Comparison of ENCODE assay signal across 29 cellular contexts in the genomic region with DNA sequence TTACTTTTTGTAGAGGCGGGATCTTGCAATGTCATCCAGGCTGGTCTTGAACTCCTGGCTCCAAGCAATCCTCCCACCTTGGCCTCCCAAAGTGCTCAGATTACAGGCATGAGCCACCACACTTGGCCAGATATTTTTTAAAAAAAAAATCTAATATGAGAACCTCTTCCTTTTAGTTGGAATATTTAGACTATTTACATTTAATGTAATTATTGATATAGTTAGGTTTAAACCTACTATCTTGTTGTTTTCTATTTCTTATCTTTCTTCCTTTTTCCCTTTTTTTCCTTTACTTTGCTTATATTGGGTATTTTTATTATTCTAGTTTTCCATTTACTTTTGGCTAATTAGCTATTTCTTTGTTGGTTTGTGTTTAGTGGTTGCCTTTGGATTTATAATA.
"Had no signal": no experiment of that assay in that cellular context is flagged by ENCODE, and none has a peak within 500 bp of the region (broad histone marks: within the 10 kb centered on the region; RNA-seq: fewer than 3 reads in every experiment).

No MANE protein-coding gene starts in this region.

- H3K4me3 Mint-ChIP-seq: effector memory CD8-positive, alpha-beta T cell; endodermal cell; mesothelial cell of epicardium; naive B cell; naive thymus-derived CD8-positive, alpha-beta T cell had no signal

- H3K4me1 Mint-ChIP-seq: endodermal cell, mesothelial cell of epicardium had no signal

- ATAC-seq: effector memory CD8-positive, alpha-beta T cell; esophagus mucosa; gastrocnemius medialis; heart right ventricle; left cardiac atrium; left lung; left ventricle myocardium superior; lower lobe of right lung; mucosa of descending colon; naive thymus-derived CD8-positive, alpha-beta T cell had no signal

- DNase-seq: dermis blood vessel endothelial cell; dorsolateral prefrontal cortex; effector CD8-positive, alpha-beta T cell; effector memory CD8-positive, alpha-beta T cell; endodermal cell; erythroblast; esophagus squamous epithelium; foreskin fibroblast; foreskin melanocyte; gastrocnemius medialis; glutamatergic neuron; head of caudate nucleus; heart right ventricle; hippocampal formation; left cardiac atrium; left lung; left ventricle myocardium superior; lower lobe of right lung; mesenchymal stem cell; mucosa of descending colon; naive B cell; naive thymus-derived CD8-positive, alpha-beta T cell had no signal

- H3K4me3 ChIP-seq: coronary artery, dorsolateral prefrontal cortex, esophagus squamous epithelium, gastrocnemius medialis, heart right ventricle, left lung, lower lobe of right lung, mucosa of descending colon had no signal

- H3K27ac ChIP-seq: coronary artery, dorsolateral prefrontal cortex, epithelial cell of prostate, esophagus squamous epithelium, gastrocnemius medialis, heart right ventricle, left lung, lower lobe of right lung had no signal

- FAIRE-seq: endometrium, islet of Langerhans, keratinocyte had no signal

- H3K27me3 ChIP-seq: dorsolateral prefrontal cortex, esophagus squamous epithelium, gastrocnemius medialis, heart right ventricle, left lung had no signal

- H3K4me1 ChIP-seq: esophagus squamous epithelium, gastrocnemius medialis, heart right ventricle, left lung, lower lobe of right lung had no signal

- H3K27ac Mint-ChIP-seq: effector memory CD8-positive, alpha-beta T cell; endodermal cell; mesothelial cell of epicardium; naive thymus-derived CD8-positive, alpha-beta T cell had no signal

- H3K36me3 ChIP-seq: esophagus squamous epithelium, gastrocnemius medialis, heart right ventricle, left lung, lower lobe of right lung had no signal

- H3K27me3 Mint-ChIP-seq: effector memory CD8-positive, alpha-beta T cell; naive thymus-derived CD8-positive, alpha-beta T cell had no signal
